Comparison of ENCODE assay signal across 8 cellular contexts in genomic region chr22:21014202-21015050, GRCh38. TPM values are rescaled to one million over a fixed set of nuclear protein-coding genes. Genes with fewer than 3 reads are reported as not detected.
DNase-seq lines count a peak whose midpoint lies in the region; ATAC-seq and TF ChIP-seq lines count a peak whose summit lies in the region.

No MANE protein-coding gene starts in this region.

- H3K27me3 ChIP-seq in Loucy (ENCODE audit: insufficient read depth, low read length, poor library complexity, severe bottlenecking) (no peaks in the 10 kb centered on the region), foreskin keratinocyte (no peaks in the 10 kb centered on the region), neural progenitor cell (no peaks in the 10 kb centered on the region), stomach (no peaks in the 10 kb centered on the region)

- no peaks in the 10 kb centered on the region for H3K36me3 ChIP-seq in Loucy (ENCODE audit: insufficient read depth, low read length)
- no peaks in the 10 kb centered on the region for H3K36me3 ChIP-seq in neural progenitor cell
- H3K36me3 ChIP-seq in stomach, result no peaks in the 10 kb centered on the region

- H3K4me2 ChIP-seq in Loucy (ENCODE audit: low read depth, low read length, poor library complexity, severe bottlenecking) (peak overlapping the region; percentile 40), neural progenitor cell (peak overlapping the region; percentile 89)

- H3F3A ChIP-seq in Loucy (ENCODE audit: low read depth) (no peaks in the 10 kb centered on the region), neural progenitor cell (ENCODE audit: low read depth) (peaks cover 28% of the 10 kb centered on the region)

- peak overlapping the region; percentile 96 for H3K4me3 Mint-ChIP-seq in neural progenitor cell

- intact Hi-C loops in stomach (cut with DNase I; ENCODE audit: low total_unique reads), result no loop called here

- no peaks in the 10 kb centered on the region for H3K9me3 Mint-ChIP-seq in neural progenitor cell

- H3K27ac Mint-ChIP-seq in neural progenitor cell, result peak overlapping the region; percentile 99

- no peaks in the 10 kb centered on the region for H3K9me3 ChIP-seq in Loucy (ENCODE audit: insufficient read depth, low read depth, low read length)
- no peaks in the 10 kb centered on the region for H3K9me3 ChIP-seq in neural progenitor cell (ENCODE audit: low read depth)
- H3K9me3 ChIP-seq in stomach, result no peaks in the 10 kb centered on the region

- TF ChIP-seq CTCF in Loucy (conservative IDR thresholded peaks at IDR 0.05; ENCODE audit: low read length) (no peak), foreskin keratinocyte (conservative IDR thresholded peaks at IDR 0.05) (no peak), neural progenitor cell (IDR thresholded peaks at IDR 0.05) (no peak), stomach (IDR thresholded peaks at IDR 0.05) (no peak)

- peak; percentile 82 for DNase-seq in DMS114 treated with DMSO at 0.1 percent for 48 hours (lab: John Stamatoyannopoulos, UW; ENCODE audit: unreplicated experiment)
- DNase-seq in SHP77 (lab: John Stamatoyannopoulos, UW), result peak; percentile 94 to 96
- peak; percentile 80 for DNase-seq in activated gamma-delta T cell treated with anti-CD3 and anti-CD28 coated beads, Interleukin-2, amount 50 U/mL, for 16 hours (ENCODE audit: low read depth)
- DNase-seq in foreskin keratinocyte, result peak; percentile 25 to 66
- DNase-seq in neural progenitor cell (ENCODE audit: low spot score), result peak; percentile 99
- peak; percentile 83 for DNase-seq in stomach

- no peak for TF ChIP-seq EP300 in stomach (IDR thresholded peaks at IDR 0.05)

- H4K20me1 ChIP-seq in Loucy (ENCODE audit: insufficient read depth, low read length, poor library complexity, severe bottlenecking), result no peaks in the 10 kb centered on the region
- peaks cover 10% of the 10 kb centered on the region for H4K20me1 ChIP-seq in neural progenitor cell (ENCODE audit: low read depth)

- no peak overlapping the region for H3K27ac ChIP-seq in foreskin keratinocyte
- no peak overlapping the region for H3K27ac ChIP-seq in neural progenitor cell
- H3K27ac ChIP-seq in stomach, result peak overlapping the region; percentile 45 to 84 (median 77)

- peaks cover 63% of the 10 kb centered on the region for H3K4me1 Mint-ChIP-seq in neural progenitor cell

- 1 to 3% (median 2%) methylated on average over 29 to 44 of the region's 44 CpGs for WGBS in stomach, 5 donors

- no peaks in the 10 kb centered on the region for H3K4me1 ChIP-seq in Loucy (ENCODE audit: insufficient read depth, low read length, poor library complexity, severe bottlenecking)
- peaks cover 6% of the 10 kb centered on the region for H3K4me1 ChIP-seq in foreskin keratinocyte
- H3K4me1 ChIP-seq in neural progenitor cell, result peaks cover 23% of the 10 kb centered on the region
- peaks cover 15 to 29% (median 28%) of the 10 kb centered on the region in 4 donors for H3K4me1 ChIP-seq in stomach

- ATAC-seq in GM21737 (IDR thresholded peaks at IDR 0.05; ENCODE audit: unreplicated experiment) (peak; percentile 77), foreskin keratinocyte (peak; percentile 69)

- H3K9ac ChIP-seq in Loucy (ENCODE audit: low read depth, low read length, poor library complexity, severe bottlenecking), result no peak overlapping the region
- no peak overlapping the region for H3K9ac ChIP-seq in neural progenitor cell

- peaks cover 4% of the 10 kb centered on the region for H3K27me3 Mint-ChIP-seq in neural progenitor cell (ENCODE audit: insufficient read depth, low read depth)

- H3K9me2 ChIP-seq in Loucy (replicated peaks; ENCODE audit: low read depth, low read length), result no peaks in the 10 kb centered on the region

- H3K36me3 Mint-ChIP-seq in neural progenitor cell, result peaks cover 9% of the 10 kb centered on the region

- no peak overlapping the region for H3K4me3 ChIP-seq in Loucy (ENCODE audit: low read length, poor library complexity, severe bottlenecking)
- H3K4me3 ChIP-seq in neural progenitor cell, result peak overlapping the region; percentile 64
- H3K4me3 ChIP-seq in stomach, result peak overlapping the region; percentile 48 to 60 (median 54)

- TF ChIP-seq POLR2A in stomach (IDR thresholded peaks at IDR 0.05), result no peak

- H3K79me2 ChIP-seq in Loucy (ENCODE audit: insufficient read depth, low read length) (no peaks in the 10 kb centered on the region), neural progenitor cell (ENCODE audit: low read depth) (no peaks in the 10 kb centered on the region)

- no peak overlapping the region for H2AFZ ChIP-seq in Loucy (ENCODE audit: low read length)
- peak overlapping the region; percentile 77 for H2AFZ ChIP-seq in neural progenitor cell (replicated peaks)

RNA-seq across cellular contexts. Expression of gene P2RX6, which starts 0.5 kb away (rescaled TPM):
- 0.21 and 0.24 TPM in 2 replicates for total RNA-seq in foreskin keratinocyte
- polyA plus RNA-seq in foreskin keratinocyte, result 0.21 and 0.38 TPM in 2 replicates
- 0.36 and 0.53 TPM in 2 replicates for total RNA-seq in neural progenitor cell (ENCODE audit: low replicate concordance)
- total RNA-seq in stomach, result under 1 TPM in 1 of 5 donors, not detected in 4; 0.55 TPM
- polyA plus RNA-seq in stomach, result under 1 TPM in 2 of 3 donors, not detected in 1; 0.10 to 0.31 TPM

RNA-seq across cellular contexts. Expression of gene THAP7, which starts 12.5 kb away (rescaled TPM):
- total RNA-seq in foreskin keratinocyte, result 24.2 and 25.0 TPM in 2 replicates
- 34.4 and 36.5 TPM in 2 replicates for polyA plus RNA-seq in foreskin keratinocyte
- 14.7 and 29.2 TPM in 2 replicates for total RNA-seq in neural progenitor cell (ENCODE audit: low replicate concordance)
- 10 to 100 TPM in 4 of 5 donors, 1 to 10 TPM in 1; 5.8 to 57.2 (median 17.4) TPM for total RNA-seq in stomach
- 10 to 100 TPM; 39.6 to 45.1 (median 44.7) TPM for polyA plus RNA-seq in stomach

RNA-seq across cellular contexts. Expression of gene SLC7A4, which starts 17.9 kb away (rescaled TPM):
- total RNA-seq in foreskin keratinocyte (0.07 and 0.11 TPM in 2 replicates), neural progenitor cell (ENCODE audit: low replicate concordance) (0.34 TPM in 1 of 2 replicates, not detected in the other), stomach (under 1 TPM in 1 of 5 donors, not detected in 4; 0.18 TPM)
- polyA plus RNA-seq in foreskin keratinocyte (0.03 and 0.08 TPM in 2 replicates), stomach (1 to 10 TPM in 1 of 3 donors, under 1 TPM in 1, not detected in 1; 0.12 to 1.0 TPM)

RNA-seq across cellular contexts. Expression of gene LRRC74B, which starts 31.3 kb away (rescaled TPM):
- total RNA-seq in foreskin keratinocyte, result not detected in 2 replicates
- polyA plus RNA-seq in foreskin keratinocyte, result not detected in 2 replicates
- total RNA-seq in neural progenitor cell (ENCODE audit: low replicate concordance), result not detected in 2 replicates
- not detected for total RNA-seq in stomach
- not detected for polyA plus RNA-seq in stomach

RNA-seq across cellular contexts. Expression of gene LZTR1, which starts 32.3 kb away (rescaled TPM):
- total RNA-seq in foreskin keratinocyte, result 37.8 and 39.9 TPM in 2 replicates
- polyA plus RNA-seq in foreskin keratinocyte, result 25.2 and 26.2 TPM in 2 replicates
- 21.9 and 39.4 TPM in 2 replicates for total RNA-seq in neural progenitor cell (ENCODE audit: low replicate concordance)
- 100 to 1,000 TPM in 1 of 5 donors, 10 to 100 TPM in 4; 21.6 to 148 (median 43.5) TPM for total RNA-seq in stomach
- polyA plus RNA-seq in stomach, result 10 to 100 TPM; 13.7 to 33.7 (median 17.7) TPM

Comparison
In these comparisons a context has a peak if more than half of its experiments do, and no peak if none do; other contexts are left out.
1. DNase-seq: peak in every context shown above with its lines; median percentile 99 in neural progenitor cell; 95 in SHP77; 83 in stomach; 82 in DMS114 treated with DMSO at 0.1 percent for 48 hours; 80 in activated gamma-delta T cell treated with anti-CD3 and anti-CD28 coated beads, Interleukin-2, amount 50 U/mL, for 16 hours; 46 in foreskin keratinocyte.
2. H3K27ac ChIP-seq: peak in stomach (5 of 5); none in foreskin keratinocyte (single experiment) and neural progenitor cell (single experiment).